16 cellular contexts compared by ENCODE assay signal in the genomic region with DNA sequence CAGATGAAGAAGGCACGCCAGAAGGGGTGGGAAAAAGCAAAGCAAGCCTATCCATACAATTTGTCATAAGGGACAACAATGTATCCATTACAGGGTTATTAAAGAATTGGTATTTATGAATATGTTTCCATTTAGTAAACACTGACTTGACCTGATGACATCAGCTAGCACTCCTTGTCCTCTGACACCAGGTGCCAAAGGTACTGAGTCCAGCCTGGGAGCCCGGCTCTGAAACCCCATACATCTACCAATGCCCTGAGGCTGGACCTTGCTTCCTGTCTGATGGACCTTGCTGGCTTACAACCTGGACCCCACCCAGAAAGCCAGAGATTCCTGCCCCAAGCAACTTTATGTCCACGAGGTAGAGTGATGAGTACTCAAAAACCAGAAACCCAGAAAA.
DNase-seq lines count a peak whose midpoint lies in the region; ATAC-seq and TF ChIP-seq lines count a peak whose summit lies in the region.
"Had no signal": no experiment of that assay in that cellular context is flagged by ENCODE, and none has a peak within 500 bp of the region (broad histone marks: within the 10 kb centered on the region; RNA-seq: fewer than 3 reads in every experiment).

No MANE protein-coding gene starts in this region.

- intact Hi-C loops in PC-9 (cut with micrococcal nuclease; ENCODE audit: unreplicated experiment): loop anchor here (5.0 kb wide), 1 partner anchor 77 kb away; no protein-coding TSS in a partner anchor
- intact Hi-C loops in esophagus muscularis mucosa (cut with DNase I): no loop called here

- H3K27ac ChIP-seq in PC-9: no peak overlapping the region
- H3K27ac ChIP-seq in esophagus muscularis mucosa (replicated peaks in 1 of 4): no peak overlapping the region
- no peak overlapping the region for H3K27ac ChIP-seq in upper lobe of left lung
- H3K27ac ChIP-seq: BLaER1 had no signal

- TF ChIP-seq EP300 in esophagus muscularis mucosa (IDR thresholded peaks at IDR 0.05) (no peak), upper lobe of left lung (IDR thresholded peaks at IDR 0.05) (no peak)

- no peaks in the 10 kb centered on the region for H3K36me3 ChIP-seq in PC-9 (ENCODE audit: low read depth)
- H3K36me3 ChIP-seq in esophagus muscularis mucosa: no peaks in the 10 kb centered on the region
- H3K36me3 ChIP-seq in upper lobe of left lung: no peaks in the 10 kb centered on the region
- H3K36me3 ChIP-seq: BE2C, BLaER1 had no signal

- DNase-seq in PC-9 (no peak), esophagus muscularis mucosa (ENCODE audit: extremely low spot score) (peak; percentile 21), upper lobe of left lung (no peak)
- DNase-seq: 8988T; ACHN; BE2C; C1 segment of cervical spinal cord; Caco-2; Calu3; CD4-positive, alpha-beta memory T cell; CD4-positive, CD25-positive, alpha-beta regulatory T cell; DMS79 treated with DMSO at 0.1 percent for 48 hours; GF-D8 had no signal

- H3K4me2 ChIP-seq in PC-9: no peak overlapping the region
- H3K4me2 ChIP-seq: BLaER1 had no signal

- no TSS peak for BruUV-seq in PC-9 (replicated peaks; lab: Mats Ljungman, UMichigan)

- CTCF ChIA-PET in PC-9 (lab: Charles Lee): no interaction called here

- no peaks in the 10 kb centered on the region for H3K79me2 ChIP-seq in PC-9 (ENCODE audit: low read depth)

- H3K4me3 ChIP-seq in PC-9 (no peak overlapping the region), esophagus muscularis mucosa (no peak overlapping the region), upper lobe of left lung (no peak overlapping the region)
- H3K4me3 ChIP-seq: BLaER1 had no signal

- TF ChIP-seq POLR2A in esophagus muscularis mucosa (IDR thresholded peaks at IDR 0.05; ENCODE audit: low read depth) (no peak), upper lobe of left lung (IDR thresholded peaks at IDR 0.05) (no peak)

- H3K27me3 ChIP-seq in PC-9 (ENCODE audit: insufficient read depth, low read depth) (no peaks in the 10 kb centered on the region), esophagus muscularis mucosa (no peaks in the 10 kb centered on the region), upper lobe of left lung (no peaks in the 10 kb centered on the region)
- H3K27me3 ChIP-seq: BLaER1 had no signal

- H3K9me3 ChIP-seq in PC-9 (ENCODE audit: insufficient read depth, low read depth) (no peaks in the 10 kb centered on the region), esophagus muscularis mucosa (no peaks in the 10 kb centered on the region), upper lobe of left lung (no peaks in the 10 kb centered on the region)
- H3K9me3 ChIP-seq: BE2C, BLaER1, Caco-2 had no signal

- POLR2A ChIA-PET in PC-9 (lab: Charles Lee; ENCODE audit: unreplicated experiment): no interaction called here

- ATAC-seq in HG02884 (IDR thresholded peaks at IDR 0.05; ENCODE audit: unreplicated experiment) (no peak), upper lobe of left lung (ENCODE audit: low FRiP score in 2 of 2) (no peak), GM18868 (IDR thresholded peaks at IDR 0.05; ENCODE audit: unreplicated experiment) (no peak)

- H3K4me1 ChIP-seq in PC-9 (replicated peaks; ENCODE audit: insufficient read depth) (peaks cover 11% of the 10 kb centered on the region), esophagus muscularis mucosa (no peaks in the 10 kb centered on the region), upper lobe of left lung (no peaks in the 10 kb centered on the region)
- H3K4me1 ChIP-seq: BE2C, BLaER1, Caco-2 had no signal

- WGBS in esophagus muscularis mucosa: 75% methylated on average over 3 of the region's 3 CpGs
- 69 to 92% methylated on average over 3 of the region's 3 CpGs for WGBS in upper lobe of left lung, 2 donors

- no peaks in the 10 kb centered on the region for H3K9me2 ChIP-seq in PC-9 (ENCODE audit: insufficient read depth)

- H3F3A ChIP-seq in PC-9 (ENCODE audit: insufficient read depth, low read depth): no peaks in the 10 kb centered on the region

- no peaks in the 10 kb centered on the region for H4K20me1 ChIP-seq in PC-9 (ENCODE audit: insufficient read depth)
- H4K20me1 ChIP-seq: BLaER1 had no signal

- peak overlapping the region; percentile 52; the same call in 1 of the 2 replicates for H2AFZ ChIP-seq in PC-9

- TF ChIP-seq CTCF in PC-9 (conservative IDR thresholded peaks at IDR 0.05): no peak
- TF ChIP-seq CTCF in esophagus muscularis mucosa (IDR thresholded peaks at IDR 0.05): no peak
- TF ChIP-seq CTCF in upper lobe of left lung (IDR thresholded peaks at IDR 0.05): no peak
